In genomic region chr17:48804936-48805411, GRCh38 we compare ENCODE assay signal across 8 cellular contexts. TPM values are rescaled to one million over a fixed set of nuclear protein-coding genes. Genes with fewer than 3 reads are reported as not detected.
DNase-seq lines count a peak whose midpoint lies in the region; ATAC-seq and TF ChIP-seq lines count a peak whose summit lies in the region.

No MANE protein-coding gene starts in this region.

- TF ChIP-seq CTCF in foreskin keratinocyte (conservative IDR thresholded peaks at IDR 0.05) (peak; percentile 86), omental fat pad (IDR thresholded peaks at IDR 0.05) (peak in 1 of 3 donors; percentile 52), tibial artery (IDR thresholded peaks at IDR 0.05) (peak; percentile 93 to 95)

- intact Hi-C loops in activated T-helper 1 cell treated with anti-CD3 and anti-CD28 coated beads, Interleukin-12 subunit alpha, Interleukin-12 subunit beta, Interleukin-2, Interleukin-4 antibody, amounts not matched to agents 30 ng/mL and 10 ng/mL and 1 ng/mL, durations not matched to agents 14 hours and 24 hours and 36 hours (cut with micrococcal nuclease): loop anchor here (1.0 to 5.0 kb wide), 5 partner anchors 37 to 227 kb away; no protein-coding TSS in a partner anchor
- intact Hi-C loops in tibial artery (cut with DNase I; ENCODE audit: low total_unique reads): loop anchor here (5.0 kb wide), 1 partner anchor 227 kb away; no protein-coding TSS in a partner anchor

- DNase-seq in Caki2 (ENCODE audit: low read depth): peak; percentile 68
- peak; percentile 81 for DNase-seq in HT-29 (ENCODE audit: low spot score)
- peak; percentile 46 for DNase-seq in RPMI7951 (ENCODE audit: low read depth)
- peak; percentile 54 for DNase-seq in activated T-helper 1 cell treated with anti-CD3 and anti-CD28 coated beads, Interleukin-12 subunit alpha, Interleukin-12 subunit beta, Interleukin-2, Interleukin-4 antibody, amounts not matched to agents 30 ng/mL and 10 ng/mL and 1 ng/mL, durations not matched to agents 14 hours and 24 hours and 36 hours (ENCODE audit: low spot score)
- peak in 1 of 2 donors; percentile 23 for DNase-seq in foreskin keratinocyte
- peak; percentile 32 for DNase-seq in omental fat pad (ENCODE audit: low spot score)
- DNase-seq in tibial artery: peak; percentile 38 to 76
- DNase-seq in mesenteric fat pad (ENCODE audit: low spot score): no peak

- peaks cover 28% of the 10 kb centered on the region for H3K27me3 ChIP-seq in foreskin keratinocyte
- H3K27me3 ChIP-seq in tibial artery: peaks cover 0 to 26% of the 10 kb centered on the region in 2 donors

- H3K4me3 ChIP-seq in tibial artery: no peak overlapping the region

- no peak overlapping the region for H3K27ac ChIP-seq in foreskin keratinocyte
- H3K27ac ChIP-seq in tibial artery: no peak overlapping the region

- H3K9me3 ChIP-seq in tibial artery: no peaks in the 10 kb centered on the region

- in situ Hi-C loops in Caki2 (cut with HindIII; ENCODE audit: low pct_unique_long_range_greater_than_20kb, low sequenced_read_pairs): loop anchor here (10.0 kb wide), 2 partner anchors 70 to 240 kb away; no protein-coding TSS in a partner anchor

- H3K27ac Mint-ChIP-seq in activated T-helper 1 cell treated with anti-CD3 and anti-CD28 coated beads, Interleukin-12 subunit alpha, Interleukin-12 subunit beta, Interleukin-2, Interleukin-4 antibody, amounts not matched to agents 30 ng/mL and 10 ng/mL and 1 ng/mL, durations not matched to agents 14 hours and 24 hours and 36 hours: no peak overlapping the region

- no peaks in the 10 kb centered on the region for H3K4me1 Mint-ChIP-seq in activated T-helper 1 cell treated with anti-CD3 and anti-CD28 coated beads, Interleukin-12 subunit alpha, Interleukin-12 subunit beta, Interleukin-2, Interleukin-4 antibody, amounts not matched to agents 30 ng/mL and 10 ng/mL and 1 ng/mL, durations not matched to agents 14 hours and 24 hours and 36 hours (ENCODE audit: low read depth)

- no peak overlapping the region for H3K4me3 Mint-ChIP-seq in activated T-helper 1 cell treated with anti-CD3 and anti-CD28 coated beads, Interleukin-12 subunit alpha, Interleukin-12 subunit beta, Interleukin-2, Interleukin-4 antibody, amounts not matched to agents 30 ng/mL and 10 ng/mL and 1 ng/mL, durations not matched to agents 14 hours and 24 hours and 36 hours

- no peaks in the 10 kb centered on the region for H3K9me3 Mint-ChIP-seq in activated T-helper 1 cell treated with anti-CD3 and anti-CD28 coated beads, Interleukin-12 subunit alpha, Interleukin-12 subunit beta, Interleukin-2, Interleukin-4 antibody, amounts not matched to agents 30 ng/mL and 10 ng/mL and 1 ng/mL, durations not matched to agents 14 hours and 24 hours and 36 hours

- no peaks in the 10 kb centered on the region for H3K36me3 Mint-ChIP-seq in activated T-helper 1 cell treated with anti-CD3 and anti-CD28 coated beads, Interleukin-12 subunit alpha, Interleukin-12 subunit beta, Interleukin-2, Interleukin-4 antibody, amounts not matched to agents 30 ng/mL and 10 ng/mL and 1 ng/mL, durations not matched to agents 14 hours and 24 hours and 36 hours (ENCODE audit: low read depth)

- H3K27me3 Mint-ChIP-seq in activated T-helper 1 cell treated with anti-CD3 and anti-CD28 coated beads, Interleukin-12 subunit alpha, Interleukin-12 subunit beta, Interleukin-2, Interleukin-4 antibody, amounts not matched to agents 30 ng/mL and 10 ng/mL and 1 ng/mL, durations not matched to agents 14 hours and 24 hours and 36 hours (ENCODE audit: insufficient read depth): peaks cover 27% of the 10 kb centered on the region

- H3K36me3 ChIP-seq in tibial artery: no peaks in the 10 kb centered on the region

- H3K4me1 ChIP-seq in foreskin keratinocyte (no peaks in the 10 kb centered on the region), tibial artery (no peaks in the 10 kb centered on the region)

- ATAC-seq in foreskin keratinocyte (peak; percentile 66), omental fat pad (ENCODE audit: low FRiP score) (no peak)

RNA-seq across cellular contexts. Expression of gene TTLL6, which starts 12.1 kb away (rescaled TPM):
- 0.34 TPM in 1 of 2 replicates, not detected in the other for total RNA-seq in Caki2 (2014; rRNA removed; shearing (Covaris generic); ENCODE audit: low replicate concordance)
- total RNA-seq in HT-29 (2014; rRNA removed; shearing (Covaris generic)): 0.05 and 0.36 TPM in 2 replicates
- total RNA-seq in RPMI7951 (2014; rRNA removed; shearing (Covaris generic)): 0.39 and 0.60 TPM in 2 replicates
- total RNA-seq in activated T-helper 1 cell treated with anti-CD3 and anti-CD28 coated beads, Interleukin-12 subunit alpha, Interleukin-12 subunit beta, Interleukin-2, Interleukin-4 antibody, amounts not matched to agents 30 ng/mL and 10 ng/mL and 1 ng/mL, durations not matched to agents 14 hours and 24 hours and 36 hours: not detected in 2 replicates
- not detected in 2 replicates for total RNA-seq in foreskin keratinocyte
- not detected in 2 replicates for polyA plus RNA-seq in foreskin keratinocyte
- total RNA-seq in omental fat pad: 1 to 10 TPM in 1 of 4 donors, not detected in 3; 1.9 TPM
- not detected for total RNA-seq in mesenteric fat pad

RNA-seq across cellular contexts. Expression of gene CALCOCO2, which starts 25.9 kb away (rescaled TPM):
- total RNA-seq in Caki2 (2014; rRNA removed; shearing (Covaris generic); ENCODE audit: low replicate concordance): 24.8 and 38.5 TPM in 2 replicates
- 8.1 and 11.0 TPM in 2 replicates for total RNA-seq in HT-29 (2014; rRNA removed; shearing (Covaris generic))
- total RNA-seq in RPMI7951 (2014; rRNA removed; shearing (Covaris generic)): 39.8 and 48.8 TPM in 2 replicates
- 50.3 and 57.9 TPM in 2 replicates for total RNA-seq in activated T-helper 1 cell treated with anti-CD3 and anti-CD28 coated beads, Interleukin-12 subunit alpha, Interleukin-12 subunit beta, Interleukin-2, Interleukin-4 antibody, amounts not matched to agents 30 ng/mL and 10 ng/mL and 1 ng/mL, durations not matched to agents 14 hours and 24 hours and 36 hours
- total RNA-seq in foreskin keratinocyte (55.4 and 58.8 TPM in 2 replicates), omental fat pad (100 to 1,000 TPM; 107 to 356 (median 135) TPM), mesenteric fat pad (168 TPM)
- polyA plus RNA-seq in foreskin keratinocyte: 25.5 and 27.9 TPM in 2 replicates
